8 cellular contexts compared by ENCODE assay signal in the genomic region with DNA sequence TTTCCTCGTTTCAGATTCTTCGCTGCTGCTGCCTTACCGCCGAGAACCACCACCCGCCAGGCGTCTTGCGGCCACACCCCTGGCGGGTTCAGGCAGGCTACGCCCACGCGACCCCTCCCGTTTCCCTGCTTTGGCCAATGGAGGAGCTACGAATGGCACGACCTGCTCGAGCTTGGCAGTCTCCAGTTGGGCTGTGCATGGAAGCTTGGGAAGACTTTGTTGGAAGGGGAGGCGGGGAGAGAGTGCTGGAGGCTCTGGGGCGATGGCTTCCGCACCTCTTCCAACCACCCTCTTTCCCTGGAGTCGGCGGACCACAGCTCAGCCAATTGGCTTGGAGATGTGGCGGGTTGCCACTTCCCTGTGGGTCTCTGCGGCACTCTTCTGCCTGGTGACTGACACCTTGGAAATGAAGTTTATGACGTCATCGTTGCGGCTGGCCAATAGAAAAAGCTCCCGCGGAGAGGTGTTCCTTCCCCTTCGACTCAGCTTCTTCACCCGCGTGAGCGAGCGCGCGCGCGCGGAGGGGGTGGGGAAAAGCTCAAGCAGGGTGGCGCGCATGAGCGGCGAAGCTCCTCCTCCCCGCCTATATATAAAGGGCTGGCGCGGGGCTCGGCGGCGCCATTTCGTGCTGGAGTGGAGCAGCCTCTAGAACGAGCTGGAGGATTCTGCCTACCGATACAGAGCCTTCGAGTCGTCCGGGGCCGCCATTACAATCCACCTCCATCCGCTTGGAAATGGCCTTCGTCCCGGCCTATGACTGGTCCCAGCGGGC. TPM values are rescaled to one million over a fixed set of nuclear protein-coding genes. Genes with fewer than 3 reads are reported as not detected.
DNase-seq lines count a peak whose midpoint lies in the region; ATAC-seq and TF ChIP-seq lines count a peak whose summit lies in the region.

No MANE protein-coding gene starts in this region.

- H3K4me1 ChIP-seq in CD4-positive, alpha-beta memory T cell (ENCODE audit: insufficient read depth, low read length), result peaks cover 36% of the 10 kb centered on the region
- H3K4me1 ChIP-seq in liver (ENCODE audit: control insufficient read depth in 4 of 4, insufficient read depth in 4 of 4, low read length in 3 of 4), result peaks cover 1 to 36% (median 30%) of the 10 kb centered on the region in 4 donors

- no peak for TF ChIP-seq CTCF in liver (IDR thresholded peaks at IDR 0.05; ENCODE audit: low read depth, low read length, missing input control)

- peaks cover 26 to 84% (median 33%) of the 10 kb centered on the region in 4 donors for H3K4me1 Mint-ChIP-seq in CD4-positive, alpha-beta memory T cell
- H3K4me1 Mint-ChIP-seq in activated CD4-positive, alpha-beta memory T cell treated with anti-CD3 and anti-CD28 coated beads for 36 hours (ENCODE audit: low read depth), result peaks cover 26% of the 10 kb centered on the region

- POLR2A ChIA-PET in CD4-positive, alpha-beta memory T cell (lab: Charles Lee; ENCODE audit: partially characterized antibody), result interaction anchor here (0.5 to 24.6 kb wide), 87 partner anchors 3 to 1700 kb away, joined by 3 to 698 read pairs (median 5); a partner anchor contains a TSS
- POLR2A ChIA-PET in activated CD4-positive, alpha-beta memory T cell treated with anti-CD3 and anti-CD28 coated beads for 36 hours (lab: Charles Lee), result interaction anchor here (0.5 to 10.4 kb wide), 48 partner anchors 8 to 1234 kb away, joined by 3 to 133 read pairs (median 4); a partner anchor contains a TSS

- intact Hi-C loops in CD4-positive, alpha-beta memory T cell (cut with micrococcal nuclease), result loop anchor here (1.0 to 5.0 kb wide), 7 partner anchors 18 to 1266 kb away; a partner anchor contains a TSS
- intact Hi-C loops in activated CD4-positive, alpha-beta memory T cell treated with anti-CD3 and anti-CD28 coated beads for 36 hours (cut with micrococcal nuclease), result loop anchor here (1.0 to 10.0 kb wide), 7 partner anchors 118 to 997 kb away; a partner anchor contains a TSS

- H3K9me3 Mint-ChIP-seq in CD4-positive, alpha-beta memory T cell, result peaks cover 0 to 17% (median 0%) of the 10 kb centered on the region in 8 donors
- no peaks in the 10 kb centered on the region for H3K9me3 Mint-ChIP-seq in activated CD4-positive, alpha-beta memory T cell treated with anti-CD3 and anti-CD28 coated beads for 36 hours

- WGBS in liver, result under 1% methylated on average over 58 of the region's 58 CpGs

- peaks cover 26% of the 10 kb centered on the region for H3K36me3 ChIP-seq in CD4-positive, alpha-beta memory T cell (ENCODE audit: insufficient read depth, low read length)
- H3K36me3 ChIP-seq in liver (ENCODE audit: control insufficient read depth in 4 of 4, insufficient read depth in 3 of 4, low read depth in 1 of 4, low read length in 3 of 4), result peaks cover 10 to 25% (median 19%) of the 10 kb centered on the region in 4 donors

- H3K4me3 Mint-ChIP-seq in CD4-positive, alpha-beta memory T cell, result peak overlapping the region; percentile 91 to 99 (median 95)
- H3K4me3 Mint-ChIP-seq in activated CD4-positive, alpha-beta memory T cell treated with anti-CD3 and anti-CD28 coated beads for 36 hours, result peak overlapping the region; percentile 98

- TF ChIP-seq RAD21 in liver (IDR thresholded peaks at IDR 0.05), result no peak

- ATAC-seq in GM19452 (IDR thresholded peaks at IDR 0.05; ENCODE audit: unreplicated experiment) (peak; percentile 39), HG03575 (IDR thresholded peaks at IDR 0.05; ENCODE audit: extremely low read depth, insufficient number of reproducible peaks, low FRiP score, unreplicated experiment) (peak; percentile 28)

- peak overlapping the region; percentile 95 for H3K27ac ChIP-seq in CD4-positive, alpha-beta memory T cell (ENCODE audit: low read depth, low read length)
- peak overlapping the region; percentile 99 to 100 for H3K27ac ChIP-seq in liver (ENCODE audit: low read depth in 1 of 2, low read length in 2 of 2)

- no peaks in the 10 kb centered on the region for H3K9me3 ChIP-seq in CD4-positive, alpha-beta memory T cell (ENCODE audit: control insufficient read depth in 1 of 2, low read length in 2 of 2)
- H3K9me3 ChIP-seq in liver (ENCODE audit: control insufficient read depth in 4 of 4, low read length in 3 of 4), result no peaks in the 10 kb centered on the region

- CTCF ChIA-PET in CD4-positive, alpha-beta memory T cell (lab: Charles Lee; ENCODE audit: partially characterized antibody), result interaction anchor here (0.8 to 22.2 kb wide), 15 partner anchors 8 to 1000 kb away, joined by 3 to 631 read pairs (median 9); a partner anchor contains a TSS
- CTCF ChIA-PET in activated CD4-positive, alpha-beta memory T cell treated with anti-CD3 and anti-CD28 coated beads for 36 hours (lab: Charles Lee), result interaction anchor here (0.7 to 16.8 kb wide), 14 partner anchors 12 to 133 kb away, joined by 3 to 267 read pairs (median 7); a partner anchor contains a TSS

- peak overlapping the region; percentile 90 to 95 for H3K4me3 ChIP-seq in CD4-positive, alpha-beta memory T cell (ENCODE audit: low read length in 2 of 2)
- H3K4me3 ChIP-seq in liver (ENCODE audit: low read depth in 1 of 3, low read length in 3 of 3), result peak overlapping the region; percentile 88 to 98 (median 95)

- H3K27me3 ChIP-seq in CD4-positive, alpha-beta memory T cell (ENCODE audit: insufficient read depth, low read length), result no peaks in the 10 kb centered on the region
- H3K27me3 ChIP-seq in liver (ENCODE audit: control insufficient read depth in 4 of 4, insufficient read depth in 4 of 4, low read length in 3 of 4), result no peaks in the 10 kb centered on the region

- H3K36me3 Mint-ChIP-seq in CD4-positive, alpha-beta memory T cell, result peaks cover 38 to 76% of the 10 kb centered on the region in 2 donors
- peaks cover 75% of the 10 kb centered on the region for H3K36me3 Mint-ChIP-seq in activated CD4-positive, alpha-beta memory T cell treated with anti-CD3 and anti-CD28 coated beads for 36 hours

- peak overlapping the region; percentile 96 to 100 for H3K9ac ChIP-seq in liver (ENCODE audit: low read depth in 1 of 2, low read length in 2 of 2)

- H3K27me3 Mint-ChIP-seq in CD4-positive, alpha-beta memory T cell, result no peaks in the 10 kb centered on the region
- no peaks in the 10 kb centered on the region for H3K27me3 Mint-ChIP-seq in activated CD4-positive, alpha-beta memory T cell treated with anti-CD3 and anti-CD28 coated beads for 36 hours

- peak overlapping the region; percentile 99 to 100 (median 100) for H3K27ac Mint-ChIP-seq in CD4-positive, alpha-beta memory T cell
- peak overlapping the region; percentile 99 for H3K27ac Mint-ChIP-seq in activated CD4-positive, alpha-beta memory T cell treated with anti-CD3 and anti-CD28 coated beads for 36 hours

- peak; percentile 100 for DNase-seq in CD4-positive, alpha-beta memory T cell
- DNase-seq in NCI-H82 (lab: John Stamatoyannopoulos, UW) (peak; percentile 100), dermis microvascular lymphatic vessel endothelial cell (ENCODE audit: low read depth in 2 of 2) (peak; percentile 99 to 100)
- DNase-seq in activated CD4-positive, alpha-beta memory T cell treated with anti-CD3 and anti-CD28 coated beads for 36 hours, result peak; percentile 100
- peak; percentile 99 for DNase-seq in stimulated activated CD4-positive, alpha-beta T cell treated with anti-CD3 and anti-CD28 coated beads, Interleukin-4, amount 100 ng/mL, for 1 hour

TF ChIP-seq in liver, 16 proteins besides CTCF, POLR2A, EP300 and RAD21 (continues in another document):
- peak; percentile 91 for TF ChIP-seq SP1 (IDR thresholded peaks at IDR 0.05)
- TF ChIP-seq, protein P1, sequence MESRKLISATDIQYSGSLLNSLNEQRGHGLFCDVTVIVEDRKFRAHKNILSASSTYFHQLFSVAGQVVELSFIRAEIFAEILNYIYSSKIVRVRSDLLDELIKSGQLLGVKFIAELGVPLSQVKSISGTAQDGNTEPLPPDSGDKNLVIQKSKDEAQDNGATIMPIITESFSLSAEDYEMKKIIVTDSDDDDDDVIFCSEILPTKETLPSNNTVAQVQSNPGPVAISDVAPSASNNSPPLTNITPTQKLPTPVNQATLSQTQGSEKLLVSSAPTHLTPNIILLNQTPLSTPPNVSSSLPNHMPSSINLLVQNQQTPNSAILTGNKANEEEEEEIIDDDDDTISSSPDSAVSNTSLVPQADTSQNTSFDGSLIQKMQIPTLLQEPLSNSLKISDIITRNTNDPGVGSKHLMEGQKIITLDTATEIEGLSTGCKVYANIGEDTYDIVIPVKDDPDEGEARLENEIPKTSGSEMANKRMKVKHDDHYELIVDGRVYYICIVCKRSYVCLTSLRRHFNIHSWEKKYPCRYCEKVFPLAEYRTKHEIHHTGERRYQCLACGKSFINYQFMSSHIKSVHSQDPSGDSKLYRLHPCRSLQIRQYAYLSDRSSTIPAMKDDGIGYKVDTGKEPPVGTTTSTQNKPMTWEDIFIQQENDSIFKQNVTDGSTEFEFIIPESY (IDR thresholded peaks at IDR 0.05), result peak; percentile 69

RNA-seq across cellular contexts. Expression of a gene that starts 3.4 kb away (rescaled TPM):
- 100 to 1,000 TPM; 375 to 378 TPM for total RNA-seq in CD4-positive, alpha-beta memory T cell
- polyA plus RNA-seq in CD4-positive, alpha-beta memory T cell, result 10 to 100 TPM; 13.7 to 87.8 TPM
- 100 to 1,000 TPM; 168 to 190 TPM for total RNA-seq in activated CD4-positive, alpha-beta memory T cell treated with anti-CD3 and anti-CD28 coated beads for 36 hours
- 39.4 and 51.0 TPM in 2 replicates for total RNA-seq in dermis microvascular lymphatic vessel endothelial cell
- 100 to 1,000 TPM in 1 of 2 donors, 10 to 100 TPM in 1; 46.0 to 100 TPM for total RNA-seq in liver
- 10 to 100 TPM; 29.8 to 54.4 TPM for polyA plus RNA-seq in liver

RNA-seq across cellular contexts. Expression of a gene that starts 18.9 kb away (rescaled TPM):
- total RNA-seq in CD4-positive, alpha-beta memory T cell, result 10 to 100 TPM in 1 of 2 experiments, 1 to 10 TPM in 1; 8.5 to 10.2 TPM
- 10 to 100 TPM in 1 of 2 donors, 1 to 10 TPM in 1; 8.1 to 26.0 TPM for polyA plus RNA-seq in CD4-positive, alpha-beta memory T cell
- total RNA-seq in activated CD4-positive, alpha-beta memory T cell treated with anti-CD3 and anti-CD28 coated beads for 36 hours, result 10 to 100 TPM in 1 of 2 experiments, 1 to 10 TPM in 1; 9.6 to 10.2 TPM
- total RNA-seq in dermis microvascular lymphatic vessel endothelial cell, result 0.63 and 1.2 TPM in 2 replicates
- 1 to 10 TPM; 6.2 to 7.8 TPM for total RNA-seq in liver
- 10 to 100 TPM in 1 of 2 donors, 1 to 10 TPM in 1; 10.0 to 15.1 TPM for polyA plus RNA-seq in liver

RNA-seq across cellular contexts. Expression of a gene that starts 30.9 kb away (rescaled TPM):
- total RNA-seq in CD4-positive, alpha-beta memory T cell, result 1 to 10 TPM; 7.9 to 8.1 TPM
- polyA plus RNA-seq in CD4-positive, alpha-beta memory T cell, result 10 to 100 TPM in 1 of 2 donors, 1 to 10 TPM in 1; 7.6 to 15.5 TPM
- total RNA-seq in activated CD4-positive, alpha-beta memory T cell treated with anti-CD3 and anti-CD28 coated beads for 36 hours, result 1 to 10 TPM; 1.6 to 1.9 TPM
- total RNA-seq in dermis microvascular lymphatic vessel endothelial cell, result 0.25 and 0.51 TPM in 2 replicates
- total RNA-seq in liver, result 10 to 100 TPM in 1 of 2 donors, 1 to 10 TPM in 1; 8.1 to 13.1 TPM
- 1 to 10 TPM; 2.8 to 7.3 TPM for polyA plus RNA-seq in liver

RNA-seq across cellular contexts. Expression of a gene that starts 37.6 kb away (rescaled TPM):
- 1 to 10 TPM in 1 of 2 experiments, under 1 TPM in 1; 0.69 to 1.4 TPM for total RNA-seq in CD4-positive, alpha-beta memory T cell
- polyA plus RNA-seq in CD4-positive, alpha-beta memory T cell, result 1 to 10 TPM in 1 of 2 donors, not detected in 1; 1.8 TPM
- total RNA-seq in activated CD4-positive, alpha-beta memory T cell treated with anti-CD3 and anti-CD28 coated beads for 36 hours, result under 1 TPM; 0.53 to 0.55 TPM
- total RNA-seq in dermis microvascular lymphatic vessel endothelial cell, result not detected in 2 replicates
- 1 to 10 TPM; 1.3 to 3.0 TPM for total RNA-seq in liver
- polyA plus RNA-seq in liver, result 1 to 10 TPM in 1 of 2 donors, under 1 TPM in 1; 0.69 to 1.9 TPM

Comparison
In these comparisons a context has a peak if more than half of its experiments do, and no peak if none do; other contexts are left out.
1. Peak in every context shown above with its lines: DNase-seq, ATAC-seq, H3K4me3 ChIP-seq and H3K27ac ChIP-seq.